Comparison of ENCODE assay signal across 1 cellular context in the genomic region with DNA sequence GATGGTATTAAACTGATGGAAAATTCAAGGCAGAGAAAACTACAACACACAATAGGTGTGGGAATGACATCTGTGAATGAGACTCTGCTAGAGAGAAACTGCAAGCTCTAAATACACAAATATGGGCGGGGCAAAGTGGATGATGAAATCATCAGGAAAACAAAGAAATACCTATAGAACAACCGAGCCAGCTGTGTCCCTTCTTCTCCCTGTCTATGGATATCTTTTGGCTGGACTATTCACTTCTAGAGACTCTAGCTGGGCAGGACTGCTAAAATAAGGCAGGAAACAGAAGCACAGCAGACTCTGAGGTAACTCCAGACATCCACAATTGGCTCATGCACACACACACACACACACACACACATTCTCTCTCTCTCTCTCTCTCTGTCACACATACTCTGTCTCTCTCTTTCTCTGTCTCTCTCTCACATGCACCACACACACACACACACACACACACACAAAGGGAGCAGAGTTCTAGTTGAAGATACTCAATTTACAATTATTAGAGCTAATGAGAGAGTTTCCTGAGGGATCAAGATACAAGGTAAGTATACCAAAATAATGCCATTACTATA.
TF ChIP-seq lines count a peak whose summit lies in the region.

No MANE protein-coding gene starts in this region.

TF ChIP-seq in IMR-90, 13 proteins besides CTCF, POLR2A, EP300 and RAD21:
- TF ChIP-seq NFE2L2 (IDR thresholded peaks at IDR 0.05; ENCODE audit: low read depth, low read length) (no peak), MAFK (IDR thresholded peaks at IDR 0.05; ENCODE audit: low read depth, low read length) (no peak), CEBPB (IDR thresholded peaks at IDR 0.05; ENCODE audit: low read depth, low read length) (peak; percentile 7; the same call in 1 of the 2 replicates), RCOR1 (IDR thresholded peaks at IDR 0.05; ENCODE audit: insufficient replicate concordance, low read length) (no peak), RFX5 (IDR thresholded peaks at IDR 0.05; ENCODE audit: low read depth, low read length) (no peak)
